In the genomic region with DNA sequence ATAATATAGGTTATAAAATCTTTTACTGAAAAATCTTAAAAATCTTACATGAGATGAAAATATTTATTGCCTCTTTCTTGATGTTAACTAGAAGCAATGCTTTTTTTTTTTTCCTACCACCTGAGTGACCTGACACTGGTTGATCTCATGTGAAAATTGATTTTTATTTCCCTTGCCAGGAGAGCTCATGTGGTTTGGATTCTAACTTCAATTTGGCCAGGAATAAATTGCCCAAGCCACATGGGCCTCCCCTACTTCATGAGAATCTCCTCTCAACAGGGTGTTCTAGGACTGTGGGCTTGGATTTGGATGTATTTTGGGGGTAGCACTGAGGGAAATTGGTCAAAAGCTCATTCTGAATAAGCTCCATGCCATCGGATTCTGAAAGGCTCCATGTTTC, we compare ENCODE assay signal across 1 cellular context.
TF ChIP-seq lines count a peak whose summit lies in the region.

No MANE protein-coding gene starts in this region.

TF ChIP-seq in GM23338, 12 proteins besides CTCF, POLR2A, EP300 and RAD21 (continued from another document):
- TF ChIP-seq, protein P1, sequence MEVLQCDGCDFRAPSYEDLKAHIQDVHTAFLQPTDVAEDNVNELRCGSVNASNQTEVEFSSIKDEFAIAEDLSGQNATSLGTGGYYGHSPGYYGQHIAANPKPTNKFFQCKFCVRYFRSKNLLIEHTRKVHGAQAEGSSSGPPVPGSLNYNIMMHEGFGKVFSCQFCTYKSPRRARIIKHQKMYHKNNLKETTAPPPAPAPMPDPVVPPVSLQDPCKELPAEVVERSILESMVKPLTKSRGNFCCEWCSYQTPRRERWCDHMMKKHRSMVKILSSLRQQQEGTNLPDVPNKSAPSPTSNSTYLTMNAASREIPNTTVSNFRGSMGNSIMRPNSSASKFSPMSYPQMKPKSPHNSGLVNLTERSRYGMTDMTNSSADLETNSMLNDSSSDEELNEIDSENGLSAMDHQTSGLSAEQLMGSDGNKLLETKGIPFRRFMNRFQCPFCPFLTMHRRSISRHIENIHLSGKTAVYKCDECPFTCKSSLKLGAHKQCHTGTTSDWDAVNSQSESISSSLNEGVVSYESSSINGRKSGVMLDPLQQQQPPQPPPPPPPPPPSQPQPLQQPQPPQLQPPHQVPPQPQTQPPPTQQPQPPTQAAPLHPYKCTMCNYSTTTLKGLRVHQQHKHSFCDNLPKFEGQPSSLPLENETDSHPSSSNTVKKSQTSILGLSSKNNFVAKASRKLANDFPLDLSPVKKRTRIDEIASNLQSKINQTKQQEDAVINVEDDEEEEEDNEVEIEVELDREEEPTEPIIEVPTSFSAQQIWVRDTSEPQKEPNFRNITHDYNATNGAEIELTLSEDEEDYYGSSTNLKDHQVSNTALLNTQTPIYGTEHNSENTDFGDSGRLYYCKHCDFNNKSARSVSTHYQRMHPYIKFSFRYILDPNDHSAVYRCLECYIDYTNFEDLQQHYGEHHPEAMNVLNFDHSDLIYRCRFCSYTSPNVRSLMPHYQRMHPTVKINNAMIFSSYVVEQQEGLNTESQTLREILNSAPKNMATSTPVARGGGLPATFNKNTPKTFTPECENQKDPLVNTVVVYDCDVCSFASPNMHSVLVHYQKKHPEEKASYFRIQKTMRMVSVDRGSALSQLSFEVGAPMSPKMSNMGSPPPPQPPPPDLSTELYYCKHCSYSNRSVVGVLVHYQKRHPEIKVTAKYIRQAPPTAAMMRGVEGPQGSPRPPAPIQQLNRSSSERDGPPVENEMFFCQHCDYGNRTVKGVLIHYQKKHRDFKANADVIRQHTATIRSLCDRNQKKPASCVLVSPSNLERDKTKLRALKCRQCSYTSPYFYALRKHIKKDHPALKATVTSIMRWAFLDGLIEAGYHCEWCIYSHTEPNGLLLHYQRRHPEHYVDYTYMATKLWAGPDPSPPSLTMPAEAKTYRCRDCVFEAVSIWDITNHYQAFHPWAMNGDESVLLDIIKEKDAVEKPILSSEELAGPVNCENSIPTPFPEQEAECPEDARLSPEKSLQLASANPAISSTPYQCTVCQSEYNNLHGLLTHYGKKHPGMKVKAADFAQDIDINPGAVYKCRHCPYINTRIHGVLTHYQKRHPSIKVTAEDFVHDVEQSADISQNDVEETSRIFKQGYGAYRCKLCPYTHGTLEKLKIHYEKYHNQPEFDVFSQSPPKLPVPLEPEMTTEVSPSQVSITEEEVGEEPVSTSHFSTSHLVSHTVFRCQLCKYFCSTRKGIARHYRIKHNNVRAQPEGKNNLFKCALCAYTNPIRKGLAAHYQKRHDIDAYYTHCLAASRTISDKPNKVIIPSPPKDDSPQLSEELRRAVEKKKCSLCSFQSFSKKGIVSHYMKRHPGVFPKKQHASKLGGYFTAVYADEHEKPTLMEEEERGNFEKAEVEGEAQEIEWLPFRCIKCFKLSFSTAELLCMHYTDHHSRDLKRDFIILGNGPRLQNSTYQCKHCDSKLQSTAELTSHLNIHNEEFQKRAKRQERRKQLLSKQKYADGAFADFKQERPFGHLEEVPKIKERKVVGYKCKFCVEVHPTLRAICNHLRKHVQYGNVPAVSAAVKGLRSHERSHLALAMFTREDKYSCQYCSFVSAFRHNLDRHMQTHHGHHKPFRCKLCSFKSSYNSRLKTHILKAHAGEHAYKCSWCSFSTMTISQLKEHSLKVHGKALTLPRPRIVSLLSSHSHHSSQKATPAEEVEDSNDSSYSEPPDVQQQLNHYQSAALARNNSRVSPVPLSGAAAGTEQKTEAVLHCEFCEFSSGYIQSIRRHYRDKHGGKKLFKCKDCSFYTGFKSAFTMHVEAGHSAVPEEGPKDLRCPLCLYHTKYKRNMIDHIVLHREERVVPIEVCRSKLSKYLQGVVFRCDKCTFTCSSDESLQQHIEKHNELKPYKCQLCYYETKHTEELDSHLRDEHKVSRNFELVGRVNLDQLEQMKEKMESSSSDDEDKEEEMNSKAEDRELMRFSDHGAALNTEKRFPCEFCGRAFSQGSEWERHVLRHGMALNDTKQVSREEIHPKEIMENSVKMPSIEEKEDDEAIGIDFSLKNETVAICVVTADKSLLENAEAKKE (CRISPR knock-in tag; IDR thresholded peaks at IDR 0.05), result no peak
- TF ChIP-seq EZH2phosphoT487 (IDR thresholded peaks at IDR 0.05; ENCODE audit: unreplicated experiment) (no peak), ZNF331 (CRISPR knock-in tag; IDR thresholded peaks at IDR 0.05; ENCODE audit: low read depth) (no peak), POLR2AphosphoS5 (IDR thresholded peaks at IDR 0.05; ENCODE audit: low read depth) (no peak), ZNF114 (CRISPR knock-in tag; IDR thresholded peaks at IDR 0.05) (no peak), CREB1 (CRISPR knock-in tag; IDR thresholded peaks at IDR 0.05; ENCODE audit: low read depth) (no peak), STAT1 (IDR thresholded peaks at IDR 0.05; ENCODE audit: unreplicated experiment) (no peak)
